8 cellular contexts compared by ENCODE assay signal in genomic region chr10:13717936-13718772, GRCh38.
DNase-seq lines count a peak whose midpoint lies in the region; ATAC-seq and TF ChIP-seq lines count a peak whose summit lies in the region.

No MANE protein-coding gene starts in this region.

- H3K9me3 Mint-ChIP-seq in T-helper 2 cell treated with Interferon-gamma antibody and Interleukin-4, amounts not matched to agents 5 μg/mL and 100 μg/mL, for 36 hours = peaks cover 5% of the 10 kb centered on the region

- H3K4me3 ChIP-seq in HUES6 (ENCODE audit: low read depth, low read length) (no peak overlapping the region), brain microvascular endothelial cell (ENCODE audit: low read depth, low read length) (no peak overlapping the region)

- no peak overlapping the region for H3K9ac ChIP-seq in HUES6 (ENCODE audit: low read length)

- peaks cover 3% of the 10 kb centered on the region; the same call in 1 of the 2 replicates for H3K9me3 ChIP-seq in HUES6 (ENCODE audit: control insufficient read depth, insufficient read depth, low read depth, low read length)

- no peak for TF ChIP-seq CTCF in brain microvascular endothelial cell (IDR thresholded peaks at IDR 0.05; ENCODE audit: low read depth, low read length, missing control alignments)

- H3K27ac ChIP-seq in HUES6 (ENCODE audit: low read depth, low read length) = 0 out of 2 replicates have a peak overlapping the region, but pooled peaks have one; percentile 16
- peak overlapping the region; percentile 11 for H3K27ac ChIP-seq in brain microvascular endothelial cell

- peak; percentile 68 for DNase-seq in GF-D8 (lab: John Stamatoyannopoulos, UW)
- peak; percentile 8 for DNase-seq in T-helper 2 cell treated with Interferon-gamma antibody and Interleukin-4, amounts not matched to agents 5 μg/mL and 100 μg/mL, for 36 hours (ENCODE audit: low spot score)
- DNase-seq in brain microvascular endothelial cell = peak; percentile 90
- DNase-seq in islet precursor cell = peak; percentile 70
- peak; percentile 6 for DNase-seq in stimulated activated CD4-positive, alpha-beta T cell treated with anti-CD3 and anti-CD28 coated beads, Interleukin-12 subunit alpha, Interleukin-12 subunit beta, amount 100 ng/mL, for 4 hours
- DNase-seq in DMS114 treated with DMSO at 0.1 percent for 48 hours (lab: John Stamatoyannopoulos, UW; ENCODE audit: unreplicated experiment) = no peak

- peak overlapping the region; percentile 56 for H3K4me3 Mint-ChIP-seq in T-helper 2 cell treated with Interferon-gamma antibody and Interleukin-4, amounts not matched to agents 5 μg/mL and 100 μg/mL, for 36 hours

- no peak for ATAC-seq in HG02840 (IDR thresholded peaks at IDR 0.05; ENCODE audit: low FRiP score, unreplicated experiment)

- H3K4me1 ChIP-seq in HUES6 (ENCODE audit: control insufficient read depth, insufficient read depth, low read length) = peaks cover 13% of the 10 kb centered on the region; the same call in 1 of the 2 replicates

- in situ Hi-C loops in brain microvascular endothelial cell (cut with HindIII; ENCODE audit: low pct_ligation_motif_present, low sequenced_read_pairs) = no loop called here

- no peaks in the 10 kb centered on the region for H3K36me3 Mint-ChIP-seq in T-helper 2 cell treated with Interferon-gamma antibody and Interleukin-4, amounts not matched to agents 5 μg/mL and 100 μg/mL, for 36 hours (ENCODE audit: low read depth)

- H3K27ac Mint-ChIP-seq in T-helper 2 cell treated with Interferon-gamma antibody and Interleukin-4, amounts not matched to agents 5 μg/mL and 100 μg/mL, for 36 hours = no peak overlapping the region

- peaks cover 14% of the 10 kb centered on the region for H3K4me1 Mint-ChIP-seq in T-helper 2 cell treated with Interferon-gamma antibody and Interleukin-4, amounts not matched to agents 5 μg/mL and 100 μg/mL, for 36 hours (ENCODE audit: low read depth)

- H3K27me3 ChIP-seq in HUES6 (ENCODE audit: control insufficient read depth, insufficient read depth, low read length) (no peaks in the 10 kb centered on the region), brain microvascular endothelial cell (replicated peaks) (no peaks in the 10 kb centered on the region)

- H3K27me3 Mint-ChIP-seq in T-helper 2 cell treated with Interferon-gamma antibody and Interleukin-4, amounts not matched to agents 5 μg/mL and 100 μg/mL, for 36 hours (ENCODE audit: low read depth) = peaks cover 11% of the 10 kb centered on the region

- no peaks in the 10 kb centered on the region for H3K36me3 ChIP-seq in HUES6 (ENCODE audit: control insufficient read depth, insufficient read depth, low read length)
- H3K36me3 ChIP-seq in brain microvascular endothelial cell (replicated peaks) = no peaks in the 10 kb centered on the region
